Comparison of ENCODE assay signal across 1 cellular context in genomic region chr5:32445831-32446614, GRCh38.
TF ChIP-seq lines count a peak whose summit lies in the region.

No MANE protein-coding gene starts in this region.

TF ChIP-seq in IMR-90, 13 proteins besides CTCF, POLR2A, EP300 and RAD21:
- TF ChIP-seq FOS (IDR thresholded peaks at IDR 0.05; ENCODE audit: low read depth, low read length): no peak
- TF ChIP-seq SMC3 (IDR thresholded peaks at IDR 0.05; ENCODE audit: low read depth, low read length): no peak
- TF ChIP-seq, protein P1, sequence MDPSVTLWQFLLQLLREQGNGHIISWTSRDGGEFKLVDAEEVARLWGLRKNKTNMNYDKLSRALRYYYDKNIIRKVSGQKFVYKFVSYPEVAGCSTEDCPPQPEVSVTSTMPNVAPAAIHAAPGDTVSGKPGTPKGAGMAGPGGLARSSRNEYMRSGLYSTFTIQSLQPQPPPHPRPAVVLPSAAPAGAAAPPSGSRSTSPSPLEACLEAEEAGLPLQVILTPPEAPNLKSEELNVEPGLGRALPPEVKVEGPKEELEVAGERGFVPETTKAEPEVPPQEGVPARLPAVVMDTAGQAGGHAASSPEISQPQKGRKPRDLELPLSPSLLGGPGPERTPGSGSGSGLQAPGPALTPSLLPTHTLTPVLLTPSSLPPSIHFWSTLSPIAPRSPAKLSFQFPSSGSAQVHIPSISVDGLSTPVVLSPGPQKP (IDR thresholded peaks at IDR 0.05; ENCODE audit: borderline replicate concordance, low read depth, low read length): no peak
- no peak for TF ChIP-seq MXI1 (IDR thresholded peaks at IDR 0.05; ENCODE audit: borderline replicate concordance, low read depth, low read length)
- no peak for TF ChIP-seq CHD1 (IDR thresholded peaks at IDR 0.05; ENCODE audit: low read depth, low read length)
- no peak for TF ChIP-seq RCOR1 (IDR thresholded peaks at IDR 0.05; ENCODE audit: insufficient replicate concordance, low read length)
- no peak for TF ChIP-seq MAZ (IDR thresholded peaks at IDR 0.05; ENCODE audit: borderline replicate concordance, low read depth, low read length)
- no peak for TF ChIP-seq CEBPB (IDR thresholded peaks at IDR 0.05; ENCODE audit: low read depth, low read length)
- TF ChIP-seq, protein P2, sequence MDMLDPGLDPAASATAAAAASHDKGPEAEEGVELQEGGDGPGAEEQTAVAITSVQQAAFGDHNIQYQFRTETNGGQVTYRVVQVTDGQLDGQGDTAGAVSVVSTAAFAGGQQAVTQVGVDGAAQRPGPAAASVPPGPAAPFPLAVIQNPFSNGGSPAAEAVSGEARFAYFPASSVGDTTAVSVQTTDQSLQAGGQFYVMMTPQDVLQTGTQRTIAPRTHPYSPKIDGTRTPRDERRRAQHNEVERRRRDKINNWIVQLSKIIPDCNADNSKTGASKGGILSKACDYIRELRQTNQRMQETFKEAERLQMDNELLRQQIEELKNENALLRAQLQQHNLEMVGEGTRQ (IDR thresholded peaks at IDR 0.05; ENCODE audit: low read depth, low read length): no peak
- no peak for TF ChIP-seq NFE2L2 (IDR thresholded peaks at IDR 0.05; ENCODE audit: low read depth, low read length)
- TF ChIP-seq RFX5 (IDR thresholded peaks at IDR 0.05; ENCODE audit: low read depth, low read length): no peak
- no peak for TF ChIP-seq BHLHE40 (IDR thresholded peaks at IDR 0.05; ENCODE audit: low read depth, low read length)
- TF ChIP-seq MAFK (IDR thresholded peaks at IDR 0.05; ENCODE audit: low read depth, low read length): no peak
